Comparison of ENCODE assay signal across 21 cellular contexts in the genomic region with DNA sequence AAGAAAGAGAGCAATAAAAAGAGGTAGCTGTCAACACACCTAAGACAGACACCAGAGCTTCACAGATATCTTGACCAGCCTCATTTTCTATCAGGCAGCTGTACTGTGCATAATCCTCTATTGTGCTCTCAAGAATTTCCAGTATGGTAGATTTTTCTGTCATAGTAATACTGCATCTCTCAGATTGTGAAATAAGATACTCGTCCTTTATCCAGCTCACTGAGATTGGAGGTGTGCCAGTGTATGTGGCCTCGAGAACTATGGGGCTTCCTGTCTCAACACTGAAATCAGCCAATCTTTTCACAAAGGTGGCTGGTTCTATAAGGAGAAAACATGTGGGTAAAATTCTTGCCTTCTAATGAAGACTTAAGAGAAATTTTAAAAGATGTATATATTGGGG.
DNase-seq lines count a peak whose midpoint lies in the region; ATAC-seq and TF ChIP-seq lines count a peak whose summit lies in the region.
"Had no signal": no experiment of that assay in that cellular context is flagged by ENCODE, and none has a peak within 500 bp of the region (broad histone marks: within the 10 kb centered on the region; RNA-seq: fewer than 3 reads in every experiment).

No MANE protein-coding gene starts in this region.

- H3K27me3 ChIP-seq in cardiac muscle cell (no peaks in the 10 kb centered on the region), right cardiac atrium (ENCODE audit: control insufficient read depth, insufficient read depth) (no peaks in the 10 kb centered on the region), psoas muscle (ENCODE audit: insufficient read depth in 3 of 3, low read length in 2 of 3) (no peaks in the 10 kb centered on the region), neuronal stem cell (ENCODE audit: control insufficient read depth in 3 of 3, insufficient read depth in 3 of 3, low read depth in 1 of 3, low read length in 3 of 3) (no peaks in the 10 kb centered on the region)

- H3K79me1 ChIP-seq in neuronal stem cell (ENCODE audit: low read depth, low read length): no peaks in the 10 kb centered on the region

- intact Hi-C loops in right cardiac atrium (cut with DNase I) (no loop called here), psoas muscle (cut with DNase I) (no loop called here), Calu3 (cut with micrococcal nuclease; ENCODE audit: unreplicated experiment) (no loop called here)

- H3K9me3 Mint-ChIP-seq in osteocyte (ENCODE audit: unreplicated experiment) (no peaks in the 10 kb centered on the region), Calu3 (ENCODE audit: low read depth, unreplicated experiment) (no peaks in the 10 kb centered on the region)
- H3K9me3 Mint-ChIP-seq: CD4-positive, alpha-beta T cell; T-helper 2 cell treated with Interferon-gamma antibody and Interleukin-4, amounts not matched to agents 5 μg/mL and 100 μg/mL, for 36 hours had no signal

- CTCF ChIA-PET in Calu3 (lab: Charles Lee): no interaction called here

- no peak overlapping the region for H4K91ac ChIP-seq in neuronal stem cell (ENCODE audit: low read depth, low read length, poor library complexity)

- H3K14ac ChIP-seq in neuronal stem cell (ENCODE audit: low read length): no peak overlapping the region

- no peak overlapping the region for H3K4me3 Mint-ChIP-seq in osteocyte (ENCODE audit: unreplicated experiment)
- H3K4me3 Mint-ChIP-seq in Calu3 (ENCODE audit: low read depth, unreplicated experiment): no peak overlapping the region
- H3K4me3 Mint-ChIP-seq: B cell; CD4-positive, alpha-beta T cell; T-helper 2 cell treated with Interferon-gamma antibody and Interleukin-4, amounts not matched to agents 5 μg/mL and 100 μg/mL, for 36 hours had no signal

- no peaks in the 10 kb centered on the region for H3K36me3 Mint-ChIP-seq in osteocyte (ENCODE audit: unreplicated experiment)
- no peaks in the 10 kb centered on the region for H3K36me3 Mint-ChIP-seq in Calu3 (ENCODE audit: insufficient read depth, unreplicated experiment)

- no peaks in the 10 kb centered on the region for H3K9me3 ChIP-seq in cardiac muscle cell (ENCODE audit: low read depth)
- no peaks in the 10 kb centered on the region for H3K9me3 ChIP-seq in right cardiac atrium (ENCODE audit: control insufficient read depth, low read length)
- no peaks in the 10 kb centered on the region for H3K9me3 ChIP-seq in psoas muscle
- no peaks in the 10 kb centered on the region for H3K9me3 ChIP-seq in neuronal stem cell (replicated peaks in 1 of 2; ENCODE audit: control insufficient read depth in 2 of 2, insufficient read depth in 1 of 2, low read depth in 1 of 2, low read length in 2 of 2)

- DNase-seq in cardiac muscle cell (ENCODE audit: low read depth in 1 of 2, low spot score in 1 of 2) (no peak), right cardiac atrium (no peak), LHCN-M2 (ENCODE audit: low read depth) (peak; percentile 35), SK-N-DZ (ENCODE audit: low spot score) (peak; percentile 37), psoas muscle (no peak), osteocyte (ENCODE audit: extremely low spot score, unreplicated experiment) (no peak), Calu3 (no peak), neuronal stem cell (ENCODE audit: low spot score) (no peak)
- DNase-seq: CD4-positive, alpha-beta T cell; DMS79 treated with DMSO at 0.1 percent for 48 hours; GM23248; MM.1S; NCI-H1417; NCI-H187 treated with DMSO at 0.1 percent for 48 hours; NCI-H226; NCI-H524 treated with DMSO at 0.1 percent for 48 hours; RPMI8226 had no signal

- H3K27ac ChIP-seq in cardiac muscle cell (peak overlapping the region; percentile 72), right cardiac atrium (ENCODE audit: low read length) (no peak overlapping the region), psoas muscle (peak overlapping the region; percentile 60), neuronal stem cell (replicated peaks; ENCODE audit: low read length) (no peak overlapping the region)
- H3K27ac ChIP-seq: GM23248, KMS-11 had no signal

- H3K4me1 ChIP-seq in cardiac muscle cell (ENCODE audit: low read depth) (peaks cover 69% of the 10 kb centered on the region), right cardiac atrium (ENCODE audit: control insufficient read depth, insufficient read depth, low read length) (no peaks in the 10 kb centered on the region), psoas muscle (peaks cover 91% of the 10 kb centered on the region), neuronal stem cell (ENCODE audit: control insufficient read depth in 2 of 2, insufficient read depth in 1 of 2, low read depth in 1 of 2, low read length in 2 of 2) (no peaks in the 10 kb centered on the region)

- 14% methylated on average over 2 of the region's 2 CpGs for WGBS in right cardiac atrium
- WGBS in psoas muscle, 3 donors: 3 to 4% (median 4%) methylated on average over 2 of the region's 2 CpGs
- WGBS in neuronal stem cell (ENCODE audit: extremely low coverage in 2 of 2, insufficient read length in 2 of 2, insufficient replicate concordance in 1 of 2), 2 donors: no CpG with 5 or more reads among the region's 2 CpGs

- H2AFZ ChIP-seq in neuronal stem cell (ENCODE audit: low read length): no peak overlapping the region
- H2AFZ ChIP-seq: GM23248 had no signal

- H3K27me3 Mint-ChIP-seq in osteocyte (ENCODE audit: unreplicated experiment) (no peaks in the 10 kb centered on the region), Calu3 (ENCODE audit: unreplicated experiment) (peaks cover 84% of the 10 kb centered on the region)
- H3K27me3 Mint-ChIP-seq: B cell; CD4-positive, alpha-beta T cell had no signal

- H2BK5ac ChIP-seq in neuronal stem cell (ENCODE audit: low read length): no peak overlapping the region

- no peak overlapping the region for H2BK15ac ChIP-seq in neuronal stem cell (ENCODE audit: low read length)

- no peaks in the 10 kb centered on the region for H3K4me1 Mint-ChIP-seq in osteocyte (ENCODE audit: unreplicated experiment)
- H3K4me1 Mint-ChIP-seq in Calu3 (ENCODE audit: low read depth, unreplicated experiment): peaks cover 3% of the 10 kb centered on the region
- H3K4me1 Mint-ChIP-seq: B cell had no signal

- H3K4ac ChIP-seq in neuronal stem cell (ENCODE audit: low read length): no peak overlapping the region

- no TSS peak for BruUV-seq in Calu3 (replicated peaks; lab: Mats Ljungman, UMichigan)

- H3K9ac ChIP-seq in neuronal stem cell (ENCODE audit: low read depth, low read length, poor library complexity): no peak overlapping the region
- H3K9ac ChIP-seq: GM23248, KMS-11 had no signal

- TF ChIP-seq CTCF in cardiac muscle cell (IDR thresholded peaks at IDR 0.05; ENCODE audit: low read depth, low read length) (no peak), psoas muscle (IDR thresholded peaks at IDR 0.05) (no peak), osteocyte (IDR thresholded peaks at IDR 0.05) (no peak), Calu3 (IDR thresholded peaks at IDR 0.05; ENCODE audit: unreplicated experiment) (no peak)

- ATAC-seq in right cardiac atrium: no peak
- ATAC-seq in psoas muscle: peak; percentile 15 to 35 (median 26)
- ATAC-seq: HCT116 had no signal

- H3K18ac ChIP-seq in neuronal stem cell (ENCODE audit: low read length): no peak overlapping the region

- H4K8ac ChIP-seq in neuronal stem cell (ENCODE audit: low read depth, low read length): no peak overlapping the region

- no peak overlapping the region for H3K4me3 ChIP-seq in cardiac muscle cell
- H3K4me3 ChIP-seq in right cardiac atrium (ENCODE audit: low read length): no peak overlapping the region
- no peak overlapping the region for H3K4me3 ChIP-seq in psoas muscle
- no peak overlapping the region for H3K4me3 ChIP-seq in neuronal stem cell (ENCODE audit: low read length in 2 of 2)
- H3K4me3 ChIP-seq: GM23248 had no signal

- no peak overlapping the region for H2BK120ac ChIP-seq in neuronal stem cell (ENCODE audit: low read depth, low read length)

- no peak overlapping the region for H2AK5ac ChIP-seq in neuronal stem cell (ENCODE audit: low read depth, low read length)

- no peak overlapping the region for H3K27ac Mint-ChIP-seq in osteocyte (ENCODE audit: unreplicated experiment)
- no peak overlapping the region for H3K27ac Mint-ChIP-seq in Calu3 (ENCODE audit: unreplicated experiment)
- H3K27ac Mint-ChIP-seq: B cell; CD4-positive, alpha-beta T cell; T-helper 2 cell treated with Interferon-gamma antibody and Interleukin-4, amounts not matched to agents 5 μg/mL and 100 μg/mL, for 36 hours had no signal

- H2BK12ac ChIP-seq in neuronal stem cell (ENCODE audit: low read length): no peak overlapping the region

- no peak overlapping the region for H3K4me2 ChIP-seq in neuronal stem cell (ENCODE audit: insufficient read depth, low read length, poor library complexity, severe bottlenecking)
- H3K4me2 ChIP-seq: KMS-11 had no signal

- no peak overlapping the region for H3K23ac ChIP-seq in neuronal stem cell (ENCODE audit: low read depth, low read length, poor library complexity)

- H3K36me3 ChIP-seq in cardiac muscle cell: peaks cover 94% of the 10 kb centered on the region
- peaks cover 26 to 100% of the 10 kb centered on the region in 2 donors for H3K36me3 ChIP-seq in psoas muscle (ENCODE audit: insufficient read depth in 1 of 2, low read depth in 1 of 2)
- H3K36me3 ChIP-seq in neuronal stem cell (replicated peaks in 1 of 2; ENCODE audit: control insufficient read depth in 2 of 2, insufficient read depth in 2 of 2, low read length in 2 of 2): no peaks in the 10 kb centered on the region

Comparison
In these comparisons a context has a peak if more than half of its experiments do, and no peak if none do; other contexts are left out.
1. H3K27ac ChIP-seq: peak in cardiac muscle cell (single experiment) and psoas muscle (single experiment); none in right cardiac atrium (single experiment) and neuronal stem cell (single experiment).
2. DNase-seq: peak in LHCN-M2 (single experiment) and SK-N-DZ (single experiment); none in cardiac muscle cell (0 of 2), right cardiac atrium (0 of 3), psoas muscle (0 of 2), osteocyte (single experiment), Calu3 (single experiment) and neuronal stem cell (single experiment).
3. ATAC-seq: peak in psoas muscle (4 of 4); none in right cardiac atrium (0 of 2).